Comparison of ENCODE assay signal across 27 cellular contexts in genomic region chrX:139898334-139898733, GRCh38. TPM values are rescaled to one million over a fixed set of nuclear protein-coding genes. Genes with fewer than 3 reads are reported as not detected.
DNase-seq lines count a peak whose midpoint lies in the region; ATAC-seq, FAIRE-seq and TF ChIP-seq lines count a peak whose summit lies in the region.
"Had no signal": no experiment of that assay in that cellular context is flagged by ENCODE, and none has a peak within 500 bp of the region (broad histone marks: within the 10 kb centered on the region; RNA-seq: fewer than 3 reads in every experiment).

No MANE protein-coding gene starts in this region.

- H3K4me3 Mint-ChIP-seq in HFFc6 (no peak overlapping the region), memory B cell (no peak overlapping the region)
- H3K4me3 Mint-ChIP-seq in stimulated activated effector memory CD8-positive, alpha-beta T cell treated with anti-CD3 and anti-CD28 coated beads, Interleukin-12 subunit alpha, Interleukin-12 subunit beta, amount 100 ng/mL, for 72 hours, result no peak overlapping the region
- H3K4me3 Mint-ChIP-seq: CD14-positive monocyte; CD4-positive, alpha-beta memory T cell; CD4-positive, CD25-positive, alpha-beta regulatory T cell had no signal

- in situ Hi-C loops in GM12878 (cut with MboI), result no loop called here

- WGBS in GM12878 (ENCODE audit: insufficient coverage, insufficient replicate concordance, low lambda C conversion rate, missing lambda C conversion rate), result 36% methylated on average over 2 of the region's 2 CpGs

- RAD21 ChIA-PET in GM12878 (lab: Charles Lee; ENCODE audit: unreplicated experiment), result interaction anchor here (1.5 kb wide), 1 partner anchor 32 kb away, joined by 3 read pairs; no protein-coding TSS in a partner anchor

- H3K27me3 ChIP-seq in GM12878 (replicated peaks in 1 of 2; ENCODE audit: control insufficient read depth in 2 of 2, insufficient read depth in 2 of 2, low read length in 1 of 2) (no peaks in the 10 kb centered on the region), colonic mucosa (no peaks in the 10 kb centered on the region)
- H3K27me3 ChIP-seq: BE2C had no signal

- no peaks in the 10 kb centered on the region; the same call in 1 of the 2 replicates for H3K36me3 Mint-ChIP-seq in HFFc6 (ENCODE audit: low read depth)
- peaks cover 6% of the 10 kb centered on the region for H3K36me3 Mint-ChIP-seq in memory B cell
- H3K36me3 Mint-ChIP-seq in stimulated activated effector memory CD8-positive, alpha-beta T cell treated with anti-CD3 and anti-CD28 coated beads, Interleukin-12 subunit alpha, Interleukin-12 subunit beta, amount 100 ng/mL, for 72 hours, result no peaks in the 10 kb centered on the region
- H3K36me3 Mint-ChIP-seq: CD4-positive, CD25-positive, alpha-beta regulatory T cell had no signal

- H2AFZ ChIP-seq in GM12878 (ENCODE audit: control insufficient read depth, low read depth, low read length), result no peak overlapping the region

- DNase-seq in HFFc6 (no peak), GM12878 (ENCODE audit: low read depth, low spot score) (no peak), memory B cell (ENCODE audit: low spot score in 2 of 2) (no peak), head of caudate nucleus (no peak), NCI-H2196 (lab: John Stamatoyannopoulos, UW; ENCODE audit: unreplicated experiment) (no peak), colonic mucosa (no peak)
- DNase-seq in stimulated activated effector memory CD8-positive, alpha-beta T cell treated with anti-CD3 and anti-CD28 coated beads, Interleukin-12 subunit alpha, Interleukin-12 subunit beta, amount 100 ng/mL, for 72 hours (ENCODE audit: low spot score in 2 of 2), result no peak
- DNase-seq: 8988T; ACHN; BE2C; C1 segment of cervical spinal cord; CD4-positive, alpha-beta memory T cell; CD4-positive, CD25-positive, alpha-beta regulatory T cell; CD8-positive, alpha-beta memory T cell; COR-L47; DMS 273 treated with DMSO at 0.1 percent for 48 hours; DMS153; DMS53; DMS79; DND-41; EL; GDM1 had no signal

- H3K36me3 ChIP-seq in GM12878 (ENCODE audit: control insufficient read depth in 2 of 2, insufficient read depth in 2 of 2, low read length in 1 of 2), result no peaks in the 10 kb centered on the region
- H3K36me3 ChIP-seq in colonic mucosa, result no peaks in the 10 kb centered on the region
- H3K36me3 ChIP-seq: BE2C, BLaER1 had no signal

- TF ChIP-seq RAD21 in GM12878 (IDR thresholded peaks at IDR 0.05; ENCODE audit: insufficient read depth, low read depth, low read length), result no peak

- H3K9me3 Mint-ChIP-seq in HFFc6 (no peaks in the 10 kb centered on the region), memory B cell (peaks cover 2% of the 10 kb centered on the region)
- H3K9me3 Mint-ChIP-seq in stimulated activated effector memory CD8-positive, alpha-beta T cell treated with anti-CD3 and anti-CD28 coated beads, Interleukin-12 subunit alpha, Interleukin-12 subunit beta, amount 100 ng/mL, for 72 hours, result no peaks in the 10 kb centered on the region
- H3K9me3 Mint-ChIP-seq: CD4-positive, alpha-beta memory T cell; CD4-positive, CD25-positive, alpha-beta regulatory T cell; CD8-positive, alpha-beta memory T cell had no signal

- H3K4me3 ChIP-seq in GM12878, result no peak overlapping the region
- no peak overlapping the region for H3K4me3 ChIP-seq in colonic mucosa
- H3K4me3 ChIP-seq: BLaER1 had no signal

- intact Hi-C loops in GM12878 (cut with micrococcal nuclease; ENCODE audit: unreplicated experiment) (no loop called here), head of caudate nucleus (cut with DNase I) (no loop called here), colonic mucosa (cut with DNase I) (no loop called here)

- TF ChIP-seq CTCF in HFFc6 (IDR thresholded peaks at IDR 0.05) (no peak), GM12878 (IDR thresholded peaks at IDR 0.05 in 2 of 3, conservative IDR thresholded peaks at IDR 0.05 in 1 of 3; ENCODE audit: control insufficient read depth in 2 of 3, extremely low read depth in 1 of 3, insufficient read depth in 1 of 3, low read depth in 3 of 3, low read length in 3 of 3) (no peak), colonic mucosa (IDR thresholded peaks at IDR 0.05) (no peak)

- no peak overlapping the region for H3K4me2 ChIP-seq in GM12878 (ENCODE audit: control insufficient read depth, insufficient read depth)
- H3K4me2 ChIP-seq: BLaER1 had no signal

- no peak for FAIRE-seq in GM12878 (lab: Jason Lieb, UNC)
- FAIRE-seq: A204.1, GM12892 had no signal

- H3K4me1 ChIP-seq in GM12878 (ENCODE audit: control insufficient read depth, insufficient read depth, low read length) (no peaks in the 10 kb centered on the region), colonic mucosa (no peaks in the 10 kb centered on the region)
- H3K4me1 ChIP-seq: BE2C, BLaER1 had no signal

- H3K27ac ChIP-seq in GM12878 (ENCODE audit: control insufficient read depth, insufficient read depth), result no peak overlapping the region
- no peak overlapping the region for H3K27ac ChIP-seq in colonic mucosa
- H3K27ac ChIP-seq: BLaER1 had no signal

- H3K9me3 ChIP-seq in GM12878 (replicated peaks; ENCODE audit: control insufficient read depth, insufficient read depth, low read length), result no peaks in the 10 kb centered on the region
- H3K9me3 ChIP-seq in colonic mucosa, result no peaks in the 10 kb centered on the region
- H3K9me3 ChIP-seq: BE2C, BLaER1 had no signal

- SMC1A ChIA-PET in GM12878 (lab: Charles Lee; ENCODE audit: uncharacterized antibody, unreplicated experiment), result interaction anchor here (1.3 to 1.4 kb wide), 2 partner anchors 9 to 67 kb away, joined by 3 read pairs; no protein-coding TSS in a partner anchor

- ATAC-seq in GM12878 (no peak), memory B cell (ENCODE audit: low read depth) (no peak)
- ATAC-seq in stimulated activated effector memory CD8-positive, alpha-beta T cell treated with anti-CD3 and anti-CD28 coated beads, Interleukin-12 subunit alpha, Interleukin-12 subunit beta, amount 100 ng/mL, for 72 hours, result no peak

- no peak overlapping the region for H3K9ac ChIP-seq in GM12878 (ENCODE audit: control insufficient read depth, insufficient read depth, low read length)
- no peak overlapping the region for H3K9ac ChIP-seq in colonic mucosa (ENCODE audit: low read depth in 2 of 2, low read length in 2 of 2)
- H3K9ac ChIP-seq: BLaER1 had no signal

- peaks cover 9% of the 10 kb centered on the region for H3K79me2 ChIP-seq in GM12878 (ENCODE audit: control insufficient read depth, insufficient read depth, low read length)

- POLR2A ChIA-PET in GM12878 (lab: Charles Lee), result interaction anchor here (0.6 kb wide), 1 partner anchor 32 kb away, joined by 4 read pairs; no protein-coding TSS in a partner anchor

- H3K4me1 Mint-ChIP-seq in HFFc6 (ENCODE audit: low read depth) (peaks cover 25% of the 10 kb centered on the region), memory B cell (peaks cover 11% of the 10 kb centered on the region)
- peaks cover 6% of the 10 kb centered on the region for H3K4me1 Mint-ChIP-seq in stimulated activated effector memory CD8-positive, alpha-beta T cell treated with anti-CD3 and anti-CD28 coated beads, Interleukin-12 subunit alpha, Interleukin-12 subunit beta, amount 100 ng/mL, for 72 hours
- H3K4me1 Mint-ChIP-seq: CD14-positive monocyte had no signal

- no peaks in the 10 kb centered on the region for H4K20me1 ChIP-seq in GM12878 (ENCODE audit: control insufficient read depth, insufficient read depth)

- H3K27me3 Mint-ChIP-seq in HFFc6 (ENCODE audit: insufficient read depth) (no peaks in the 10 kb centered on the region), memory B cell (no peaks in the 10 kb centered on the region)
- H3K27me3 Mint-ChIP-seq: CD4-positive, alpha-beta memory T cell; CD4-positive, CD25-positive, alpha-beta regulatory T cell had no signal

- CTCF ChIA-PET in GM12878 (lab: Yijun Ruan, JAX), result no interaction called here

- no peak for TF ChIP-seq POLR2A in GM12878 (IDR thresholded peaks at IDR 0.05; ENCODE audit: low read depth, low read length)

- no peak for TF ChIP-seq EP300 in GM12878 (IDR thresholded peaks at IDR 0.05; ENCODE audit: borderline replicate concordance in 1 of 2, control insufficient read depth in 1 of 2, low read depth in 2 of 2, low read length in 2 of 2)

- H3K27ac Mint-ChIP-seq in HFFc6 (peak overlapping the region; percentile 9; the same call in 1 of the 2 replicates), memory B cell (peak overlapping the region; percentile 68)
- no peak overlapping the region for H3K27ac Mint-ChIP-seq in stimulated activated effector memory CD8-positive, alpha-beta T cell treated with anti-CD3 and anti-CD28 coated beads, Interleukin-12 subunit alpha, Interleukin-12 subunit beta, amount 100 ng/mL, for 72 hours
- H3K27ac Mint-ChIP-seq: CD4-positive, alpha-beta memory T cell; CD4-positive, CD25-positive, alpha-beta regulatory T cell had no signal

- TSS peak; percentile 13 for BruUV-seq in GM12878 (replicated peaks; lab: Mats Ljungman, UMichigan)

TF ChIP-seq in GM12878, 131 proteins besides CTCF, POLR2A, EP300 and RAD21:
- TF ChIP-seq CREM (IDR thresholded peaks at IDR 0.05; ENCODE audit: low read depth) (no peak), RAD51 (IDR thresholded peaks at IDR 0.05) (no peak)
TF ChIP-seq in GM12878: peak in this region for 0.

RNA-seq across cellular contexts. Expression of gene ATP11C, which starts 34.5 kb away (rescaled TPM):
- 10 to 100 TPM; 25.1 to 38.6 (median 35.7) TPM for total RNA-seq in HFFc6 (2021; fragmentation: NEBNext Ultra II Directional; extraction: Animal tissue kit (Norgen Biotek cat#: 25700))
- 74.3 and 78.5 TPM in 2 replicates for total RNA-seq in GM12878 (2013; cell fraction: nucleolus; rRNA removed)
- 41.4 and 52.4 TPM in 2 replicates for total RNA-seq in GM12878 (2014; rRNA removed)
- 43.9 and 44.0 TPM in 2 replicates for total RNA-seq in GM12878 (2014; rRNA removed; fragmentation: Illumina TruSeq; extraction: Trizol)
- 30.5 and 31.5 TPM in 2 replicates for total RNA-seq in GM12878 (2021)
- 10.2 TPM for polyA plus RNA-seq in GM12878 (2011; ENCODE audit: low read depth)
- 36.6 and 57.4 TPM in 2 replicates for polyA plus RNA-seq in GM12878 (2011; rRNA removed)
- 10.2 and 12.1 TPM in 2 replicates for polyA plus RNA-seq in GM12878 (2011; cell fraction: cytosol; rRNA removed)
- polyA plus RNA-seq in GM12878 (2011; cell fraction: nucleus; rRNA removed), result 24.0 and 24.8 TPM in 2 replicates
- polyA plus RNA-seq in GM12878 (2012), result 16.2 and 18.6 TPM in 2 replicates
- polyA plus RNA-seq in GM12878 (2014; fragmentation: Illumina TruSeq; extraction: Trizol), result 29.1 and 38.2 TPM in 2 replicates
- 10 to 100 TPM; 16.2 to 19.1 TPM for polyA plus RNA-seq in GM12878 (2014; fragmentation: Nextera tagmentation; extraction: Ambion mirVana)
- polyA plus RNA-seq in GM12878 (2014; rRNA removed), result 20.4 and 22.0 TPM in 2 replicates
- 10 to 100 TPM; 16.4 to 18.2 TPM for polyA plus RNA-seq in GM12878 (2016; fragmentation: Nextera tagmentation; extraction: Ambion mirVana)
- polyA minus RNA-seq in GM12878 (2011; rRNA and poly(A)+ RNA removed), result 29.5 and 42.8 TPM in 2 replicates
- polyA minus RNA-seq in GM12878 (2011; cell fraction: cytosol; rRNA and poly(A)+ RNA removed), result 20.7 and 25.9 TPM in 2 replicates
- 44.0 and 51.5 TPM in 2 replicates for polyA minus RNA-seq in GM12878 (2011; cell fraction: nucleus; rRNA and poly(A)+ RNA removed)
- total RNA-seq in colonic mucosa, result 10 to 100 TPM in 1 of 2 donors, 1 to 10 TPM in 1; 9.1 to 15.3 TPM
- total RNA-seq: G401 had no signal
